In genomic region chr7:159310457-159311171, GRCh38 we compare ENCODE assay signal across 1 cellular context.
A peak's percentile ranks its signal among the peaks of the same experiment; 100 is the strongest.
TF ChIP-seq lines count a peak whose summit lies in the region.

No MANE protein-coding gene starts in this region.

TF ChIP-seq in K562, 482 proteins besides CTCF, POLR2A, EP300 and RAD21 (continued from another document):
- TF ChIP-seq GATAD2B (IDR thresholded peaks at IDR 0.05; ENCODE audit: borderline replicate concordance): 0 out of 2 replicates have a peak, but pooled peaks have one; percentile 41
- TF ChIP-seq STAT5A (IDR thresholded peaks at IDR 0.05; ENCODE audit: borderline replicate concordance, low read length): peak; percentile 58; the same call in 1 of the 2 replicates
